9 cellular contexts compared by ENCODE assay signal in genomic region chr13:49220035-49220855, GRCh38. TPM values are rescaled to one million over a fixed set of nuclear protein-coding genes. Genes with fewer than 3 reads are reported as not detected.
DNase-seq lines count a peak whose midpoint lies in the region; ATAC-seq, FAIRE-seq and TF ChIP-seq lines count a peak whose summit lies in the region.
"Had no signal": no experiment of that assay in that cellular context is flagged by ENCODE, and none has a peak within 500 bp of the region (broad histone marks: within the 10 kb centered on the region; RNA-seq: fewer than 3 reads in every experiment).

MLNR (plus strand) TSS chr13:49220338; CDS start chr13:49220338, 0 bp downstream.

- H3K4me3 ChIP-seq in heart right ventricle, result peak within 1 kb of the TSS; percentile 18 to 52 (median 40)
- H3K4me3 ChIP-seq in prostate gland, result peak within 1 kb of the TSS; percentile 28 to 35

- H3K9me3 ChIP-seq in heart right ventricle (no peaks in the 10 kb centered on the region), prostate gland (no peaks in the 10 kb centered on the region)

- H3K4me1 ChIP-seq in heart right ventricle (peaks cover 0 to 25% (median 10%) of the 10 kb centered on the region in 9 donors), prostate gland (replicated peaks) (peaks cover 5% of the 10 kb centered on the region)

- intact Hi-C loops in heart right ventricle (cut with DNase I), result loop anchor here in 1 of 10 donors (10.0 kb wide), 1 partner anchor 245 kb away; the partner anchor contains the start of gene FNDC3A
- intact Hi-C loops in prostate gland (cut with DNase I), result no loop called here

- H3K27ac ChIP-seq in heart right ventricle (no peak within 1 kb of the TSS), prostate gland (no peak within 1 kb of the TSS)
- H3K27ac ChIP-seq: KMS-11 had no signal

- peak; percentile 62 to 83 (median 72) for ATAC-seq in heart right ventricle
- ATAC-seq in HG02981 (IDR thresholded peaks at IDR 0.05; ENCODE audit: unreplicated experiment), result no peak

- FAIRE-seq in urothelium cell line (lab: Jason Lieb, UNC), result no peak

- TF ChIP-seq CTCF in heart right ventricle (IDR thresholded peaks at IDR 0.05) (peak in 2 of 9 donors; percentile 18 to 19), prostate gland (IDR thresholded peaks at IDR 0.05) (peak in 1 of 4 experiments; percentile 11)

- DNase-seq in GM03348 (ENCODE audit: low spot score) (peak; percentile 69), NCI-H2227 treated with DMSO at 0.1 percent for 48 hours (lab: John Stamatoyannopoulos, UW) (peak; percentile 7), heart right ventricle (peak; percentile 16 to 31), prostate gland (ENCODE audit: low spot score) (no peak), urothelium cell line (ENCODE audit: low spot score) (no peak), LoVo (ENCODE audit: low spot score) (no peak)
- peak; percentile 53 for DNase-seq in activated naive CD4-positive, alpha-beta T cell treated with Interleukin-2 at 50 U/mL for 16 hours

- H3K36me3 ChIP-seq in heart right ventricle (no peaks in the 10 kb centered on the region), prostate gland (no peaks in the 10 kb centered on the region)

- 2 to 3% methylated on average over 109 to 111 of the region's 111 CpGs for WGBS in heart right ventricle, 2 donors
- WGBS in prostate gland, result 5% methylated on average over 81 of the region's 111 CpGs

- TF ChIP-seq POLR2A in prostate gland (IDR thresholded peaks at IDR 0.05), result no peak

- H3K27me3 ChIP-seq in heart right ventricle (peaks cover 12 to 62% (median 53%) of the 10 kb centered on the region in 7 donors), prostate gland (replicated peaks; ENCODE audit: insufficient read depth) (peaks cover 4% of the 10 kb centered on the region)

RNA-seq across cellular contexts. Expression of gene MLNR, which starts in this region (rescaled TPM):
- total RNA-seq in heart right ventricle (not detected), prostate gland (under 1 TPM in 1 of 2 donors, not detected in 1; 0.45 TPM)
- not detected for polyA plus RNA-seq in heart right ventricle

Comparison
In these comparisons a context has a peak if more than half of its experiments do, and no peak if none do; other contexts are left out.
1. Peak in DNase-seq, ATAC-seq and H3K4me3 ChIP-seq in heart right ventricle; RNA of the gene not detected or under 1 TPM.
2. DNase-seq: peak in GM03348 (single experiment), NCI-H2227 treated with DMSO at 0.1 percent for 48 hours (single experiment) and activated naive CD4-positive, alpha-beta T cell treated with Interleukin-2 at 50 U/mL for 16 hours (single experiment); none in prostate gland (single experiment), urothelium cell line (single experiment) and LoVo (single experiment).